Comparison of ENCODE assay signal across 1 cellular context in genomic region chr16:20538687-20539086, GRCh38.
TF ChIP-seq lines count a peak whose summit lies in the region.

No MANE protein-coding gene starts in this region.

TF ChIP-seq in K562, 482 proteins besides CTCF, POLR2A, EP300 and RAD21:
- TF ChIP-seq RREB1 (CRISPR knock-in tag; IDR thresholded peaks at IDR 0.05) (no peak), POLR2AphosphoS5 (IDR thresholded peaks at IDR 0.05; ENCODE audit: control insufficient read depth, insufficient read depth, low read depth, low read length) (no peak), ZNF212 (CRISPR knock-in tag; IDR thresholded peaks at IDR 0.05) (no peak), FOXA1 (IDR thresholded peaks at IDR 0.05; ENCODE audit: borderline replicate concordance) (no peak)
- TF ChIP-seq, protein P1, sequence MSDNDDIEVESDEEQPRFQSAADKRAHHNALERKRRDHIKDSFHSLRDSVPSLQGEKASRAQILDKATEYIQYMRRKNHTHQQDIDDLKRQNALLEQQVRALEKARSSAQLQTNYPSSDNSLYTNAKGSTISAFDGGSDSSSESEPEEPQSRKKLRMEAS (CRISPR knock-in tag; IDR thresholded peaks at IDR 0.05), result no peak
- TF ChIP-seq, protein P2, sequence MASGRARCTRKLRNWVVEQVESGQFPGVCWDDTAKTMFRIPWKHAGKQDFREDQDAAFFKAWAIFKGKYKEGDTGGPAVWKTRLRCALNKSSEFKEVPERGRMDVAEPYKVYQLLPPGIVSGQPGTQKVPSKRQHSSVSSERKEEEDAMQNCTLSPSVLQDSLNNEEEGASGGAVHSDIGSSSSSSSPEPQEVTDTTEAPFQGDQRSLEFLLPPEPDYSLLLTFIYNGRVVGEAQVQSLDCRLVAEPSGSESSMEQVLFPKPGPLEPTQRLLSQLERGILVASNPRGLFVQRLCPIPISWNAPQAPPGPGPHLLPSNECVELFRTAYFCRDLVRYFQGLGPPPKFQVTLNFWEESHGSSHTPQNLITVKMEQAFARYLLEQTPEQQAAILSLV (tag; IDR thresholded peaks at IDR 0.05), result no peak
- TF ChIP-seq, protein P3, sequence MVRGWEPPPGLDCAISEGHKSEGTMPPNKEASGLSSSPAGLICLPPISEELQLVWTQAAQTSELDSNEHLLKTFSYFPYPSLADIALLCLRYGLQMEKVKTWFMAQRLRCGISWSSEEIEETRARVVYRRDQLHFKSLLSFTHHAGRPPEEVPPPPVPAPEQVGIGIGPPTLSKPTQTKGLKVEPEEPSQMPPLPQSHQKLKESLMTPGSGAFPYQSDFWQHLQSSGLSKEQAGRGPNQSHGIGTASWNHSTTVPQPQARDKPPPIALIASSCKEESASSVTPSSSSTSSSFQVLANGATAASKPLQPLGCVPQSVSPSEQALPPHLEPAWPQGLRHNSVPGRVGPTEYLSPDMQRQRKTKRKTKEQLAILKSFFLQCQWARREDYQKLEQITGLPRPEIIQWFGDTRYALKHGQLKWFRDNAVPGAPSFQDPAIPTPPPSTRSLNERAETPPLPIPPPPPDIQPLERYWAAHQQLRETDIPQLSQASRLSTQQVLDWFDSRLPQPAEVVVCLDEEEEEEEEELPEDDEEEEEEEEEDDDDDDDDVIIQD (CRISPR knock-in tag; IDR thresholded peaks at IDR 0.05), result no peak
